ENCODE assay signal across 11 cellular contexts in genomic region chr20:24651973-24652340, GRCh38.
"Had no signal": no experiment of that assay in that cellular context is flagged by ENCODE, and none has a peak within 500 bp of the region (broad histone marks: within the 10 kb centered on the region; RNA-seq: fewer than 3 reads in every experiment).

No MANE protein-coding gene starts in this region.

- H3K4me1 Mint-ChIP-seq: activated T-helper 17 cell treated with anti-CD3 and anti-CD28 coated beads, Interleukin-2, amount 50 U/mL, for 72 hours; stimulated activated effector memory CD8-positive, alpha-beta T cell treated with anti-CD3 and anti-CD28 coated beads, Interleukin-12 subunit alpha, Interleukin-12 subunit beta, amount 100 ng/mL, for 72 hours had no signal

- H3K9me3 ChIP-seq: pancreas, sigmoid colon had no signal

- H3K27ac ChIP-seq: cardiac muscle cell, pancreas, sigmoid colon had no signal

- H3K36me3 ChIP-seq: cardiac muscle cell, pancreas, sigmoid colon had no signal

- H3K4me3 ChIP-seq: cardiac muscle cell, lung, pancreas, sigmoid colon had no signal

- H3K9me3 Mint-ChIP-seq: activated naive CD4-positive, alpha-beta T cell treated with anti-CD3 and anti-CD28 coated beads for 36 hours; activated naive CD8-positive, alpha-beta T cell treated with anti-CD3 and anti-CD28 coated beads, Interleukin-2, amount 50 U/mL, for 24 hours; activated T-helper 17 cell treated with anti-CD3 and anti-CD28 coated beads, Interleukin-2, amount 50 U/mL, for 72 hours; naive thymus-derived CD4-positive, alpha-beta T cell; stimulated activated effector memory CD8-positive, alpha-beta T cell treated with anti-CD3 and anti-CD28 coated beads, Interleukin-12 subunit alpha, Interleukin-12 subunit beta, amount 100 ng/mL, for 72 hours had no signal

- H3K36me3 Mint-ChIP-seq: naive thymus-derived CD4-positive, alpha-beta T cell; stimulated activated effector memory CD8-positive, alpha-beta T cell treated with anti-CD3 and anti-CD28 coated beads, Interleukin-12 subunit alpha, Interleukin-12 subunit beta, amount 100 ng/mL, for 72 hours had no signal

- H3K27me3 ChIP-seq: cardiac muscle cell, pancreas, sigmoid colon had no signal

- H3K27ac Mint-ChIP-seq: activated naive CD4-positive, alpha-beta T cell treated with anti-CD3 and anti-CD28 coated beads for 36 hours; activated naive CD8-positive, alpha-beta T cell treated with anti-CD3 and anti-CD28 coated beads, Interleukin-2, amount 50 U/mL, for 24 hours; activated T-helper 17 cell treated with anti-CD3 and anti-CD28 coated beads, Interleukin-2, amount 50 U/mL, for 72 hours; naive thymus-derived CD4-positive, alpha-beta T cell; stimulated activated effector memory CD8-positive, alpha-beta T cell treated with anti-CD3 and anti-CD28 coated beads, Interleukin-12 subunit alpha, Interleukin-12 subunit beta, amount 100 ng/mL, for 72 hours had no signal

- H3K4me3 Mint-ChIP-seq: activated naive CD4-positive, alpha-beta T cell treated with anti-CD3 and anti-CD28 coated beads for 36 hours; activated naive CD8-positive, alpha-beta T cell treated with anti-CD3 and anti-CD28 coated beads, Interleukin-2, amount 50 U/mL, for 24 hours; activated T-helper 17 cell treated with anti-CD3 and anti-CD28 coated beads, Interleukin-2, amount 50 U/mL, for 72 hours; naive thymus-derived CD4-positive, alpha-beta T cell; stimulated activated effector memory CD8-positive, alpha-beta T cell treated with anti-CD3 and anti-CD28 coated beads, Interleukin-12 subunit alpha, Interleukin-12 subunit beta, amount 100 ng/mL, for 72 hours had no signal

- ATAC-seq: activated naive CD8-positive, alpha-beta T cell treated with anti-CD3 and anti-CD28 coated beads, Interleukin-2, amount 50 U/mL, for 24 hours; activated T-helper 17 cell treated with anti-CD3 and anti-CD28 coated beads, Interleukin-2, amount 50 U/mL, for 72 hours; left colon; naive thymus-derived CD4-positive, alpha-beta T cell had no signal

- DNase-seq: activated CD4-positive, CD25-positive, alpha-beta regulatory T cell treated with anti-CD3 and anti-CD28 coated beads, Interleukin-2, amount 50 U/mL, for 72 hours; activated naive CD4-positive, alpha-beta T cell treated with anti-CD3 and anti-CD28 coated beads for 36 hours; activated naive CD8-positive, alpha-beta T cell treated with anti-CD3 and anti-CD28 coated beads, Interleukin-2, amount 50 U/mL, for 24 hours; left colon; naive thymus-derived CD4-positive, alpha-beta T cell; pancreas had no signal

- H3K4me1 ChIP-seq: pancreas had no signal

- H3K27me3 Mint-ChIP-seq: activated naive CD8-positive, alpha-beta T cell treated with anti-CD3 and anti-CD28 coated beads, Interleukin-2, amount 50 U/mL, for 24 hours had no signal
